14 cellular contexts compared by ENCODE assay signal in the genomic region with DNA sequence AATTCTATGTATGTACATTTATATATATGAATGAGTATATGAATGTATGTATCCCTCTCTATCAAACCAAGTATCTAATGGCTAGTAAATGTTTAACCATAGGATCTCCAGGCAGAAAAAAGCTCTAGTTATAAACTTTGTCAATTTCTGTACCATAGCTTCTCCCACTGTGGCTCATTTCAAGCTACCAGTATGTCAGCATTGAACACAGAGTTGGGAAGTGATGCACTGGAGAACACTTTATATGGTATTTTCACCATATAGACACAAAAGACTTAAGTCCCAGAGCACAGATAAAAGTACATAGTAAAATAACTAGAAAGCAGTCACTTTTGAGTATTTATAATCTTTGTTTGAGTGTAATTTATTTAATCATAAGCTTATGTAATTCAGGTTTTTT.
DNase-seq lines count a peak whose midpoint lies in the region; ATAC-seq and TF ChIP-seq lines count a peak whose summit lies in the region.
"Had no signal": no experiment of that assay in that cellular context is flagged by ENCODE, and none has a peak within 500 bp of the region (broad histone marks: within the 10 kb centered on the region; RNA-seq: fewer than 3 reads in every experiment).

No MANE protein-coding gene starts in this region.

- peak overlapping the region; percentile 95 for H3K27ac ChIP-seq in VCaP
- H3K27ac ChIP-seq in substantia nigra (ENCODE audit: low read depth, low read length, poor library complexity, severe bottlenecking), result peak overlapping the region; percentile 75
- H3K27ac ChIP-seq: BLaER1 treated with 17β-estradiol and CSF1 and Interleukin-3, amounts not matched to agents 10 nM and 100 nM; GM23248 had no signal

- no peaks in the 10 kb centered on the region for H3K36me3 ChIP-seq in endocrine pancreas (ENCODE audit: control insufficient read depth, insufficient read depth, low read length)
- H3K36me3 ChIP-seq: BLaER1 treated with 17β-estradiol and CSF1 and Interleukin-3, amounts not matched to agents 10 nM and 100 nM had no signal

- H3K4me3 ChIP-seq in endocrine pancreas (ENCODE audit: control insufficient read depth, insufficient read depth, low read length), result peak overlapping the region; percentile 35
- H3K4me3 ChIP-seq: BLaER1 treated with 17β-estradiol and CSF1 and Interleukin-3, amounts not matched to agents 10 nM and 100 nM; GM23248 had no signal

- no peaks in the 10 kb centered on the region for H3K27me3 ChIP-seq in endocrine pancreas (ENCODE audit: control insufficient read depth, insufficient read depth, low read length)
- H3K27me3 ChIP-seq: BLaER1 treated with 17β-estradiol and CSF1 and Interleukin-3, amounts not matched to agents 10 nM and 100 nM had no signal

- DNase-seq in DMS53 treated with DMSO at 0.1 percent for 48 hours (lab: John Stamatoyannopoulos, UW; ENCODE audit: unreplicated experiment), result peak; percentile 52
- no peak for DNase-seq in substantia nigra (lab: John Stamatoyannopoulos, UW)
- DNase-seq in COLO668 (lab: John Stamatoyannopoulos, UW; ENCODE audit: unreplicated experiment), result no peak
- no peak for DNase-seq in NCI-H526 (lab: John Stamatoyannopoulos, UW)
- DNase-seq in NCI-H446 treated with DMSO at 0.1 percent for 48 hours (lab: John Stamatoyannopoulos, UW), result no peak
- DNase-seq: ACHN; CD4-positive, CD25-positive, alpha-beta regulatory T cell; DND-41; GDM1; GM23248 had no signal

- no peaks in the 10 kb centered on the region for H3K9me3 ChIP-seq in endocrine pancreas (ENCODE audit: control insufficient read depth, low read length)
- H3K9me3 ChIP-seq: BLaER1 treated with 17β-estradiol and CSF1 and Interleukin-3, amounts not matched to agents 10 nM and 100 nM had no signal

- ATAC-seq in GM21526 (IDR thresholded peaks at IDR 0.05; ENCODE audit: low FRiP score, unreplicated experiment), result no peak

- TF ChIP-seq CTCF in VCaP (conservative IDR thresholded peaks at IDR 0.05), result no peak

- no peak overlapping the region for H3K9ac ChIP-seq in endocrine pancreas (ENCODE audit: control insufficient read depth, insufficient read depth, low read length)
- H3K9ac ChIP-seq: BLaER1 treated with 17β-estradiol and CSF1 and Interleukin-3, amounts not matched to agents 10 nM and 100 nM; GM23248 had no signal

- no peaks in the 10 kb centered on the region for H3K4me1 ChIP-seq in endocrine pancreas (ENCODE audit: control insufficient read depth, insufficient read depth, low read length)
